16 cellular contexts compared by ENCODE assay signal in genomic region chr9:86602715-86603114, GRCh38.
"Had no signal": no experiment of that assay in that cellular context is flagged by ENCODE, and none has a peak within 500 bp of the region (broad histone marks: within the 10 kb centered on the region; RNA-seq: fewer than 3 reads in every experiment).

No MANE protein-coding gene starts in this region.

- H3K4me1 ChIP-seq: stomach, testis had no signal

- H3K79me2 ChIP-seq: hepatocyte had no signal

- H3K27me3 ChIP-seq: hepatocyte, ovary, stomach, testis had no signal

- ATAC-seq: activated CD8-positive, alpha-beta T cell treated with anti-CD3 and anti-CD28 coated beads, Interleukin-2, amount 10 ng/mL, durations not matched to agents 7 days and 5 days; activated naive CD4-positive, alpha-beta T cell treated with anti-CD3 and anti-CD28 coated beads, Interleukin-2, amount 50 U/mL, for 72 hours; activated T-cell treated with anti-CD3 and anti-CD28 coated beads, Interleukin-2, amount 50 U/mL, for 72 hours; esophagus mucosa; left ventricle myocardium superior; WTC11 had no signal

- H3K4me3 Mint-ChIP-seq: activated CD4-positive, alpha-beta T cell treated with anti-CD3 and anti-CD28 coated beads, Interleukin-2, amount 10 ng/mL, durations not matched to agents 24 days and 14 days; activated CD8-positive, alpha-beta T cell treated with anti-CD3 and anti-CD28 coated beads, Interleukin-2, amount 10 ng/mL, durations not matched to agents 7 days and 5 days; activated T-cell treated with anti-CD3 and anti-CD28 coated beads, Interleukin-2, amount 50 U/mL, for 72 hours; WTC11 had no signal

- H3K9me3 Mint-ChIP-seq: activated CD4-positive, alpha-beta T cell treated with anti-CD3 and anti-CD28 coated beads, Interleukin-2, amount 10 ng/mL, durations not matched to agents 24 days and 14 days; activated naive CD4-positive, alpha-beta T cell treated with anti-CD3 and anti-CD28 coated beads, Interleukin-2, amount 50 U/mL, for 72 hours; activated T-cell treated with anti-CD3 and anti-CD28 coated beads, Interleukin-2, amount 50 U/mL, for 72 hours; WTC11 had no signal

- H3K9me3 ChIP-seq: ovary, stomach, testis had no signal

- DNase-seq: activated CD4-positive, alpha-beta T cell treated with anti-CD3 and anti-CD28 coated beads, Interleukin-2, amount 10 ng/mL, durations not matched to agents 24 days and 14 days; activated CD8-positive, alpha-beta memory T cell treated with anti-CD3 and anti-CD28 coated beads, Interleukin-2, amount 50 U/mL, for 4 hours; activated CD8-positive, alpha-beta T cell treated with anti-CD3 and anti-CD28 coated beads, Interleukin-2, amount 10 ng/mL, durations not matched to agents 7 days and 5 days; activated gamma-delta T cell; activated T-cell treated with anti-CD3 and anti-CD28 coated beads, Interleukin-2, amount 50 U/mL, for 72 hours; kidney; left ventricle myocardium superior; ovary; stimulated activated CD4-positive, alpha-beta T cell treated with anti-CD3 and anti-CD28 coated beads, Interleukin-12 subunit alpha, Interleukin-12 subunit beta, amount 100 ng/mL, for 4 hours; stimulated activated CD4-positive, alpha-beta T cell treated with anti-CD3 and anti-CD28 coated beads, Interleukin-2, amount 100 ng/mL, for 24 hours; stomach; testis had no signal

- H3K36me3 Mint-ChIP-seq: activated naive CD4-positive, alpha-beta T cell treated with anti-CD3 and anti-CD28 coated beads, Interleukin-2, amount 50 U/mL, for 72 hours; WTC11 had no signal

- H3K4me1 Mint-ChIP-seq: activated CD4-positive, alpha-beta T cell treated with anti-CD3 and anti-CD28 coated beads, Interleukin-2, amount 10 ng/mL, durations not matched to agents 24 days and 14 days had no signal

- H3K27ac ChIP-seq: hepatocyte, ovary, stomach, testis had no signal

- H3K4me2 ChIP-seq: hepatocyte had no signal

- H3K27ac Mint-ChIP-seq: activated CD4-positive, alpha-beta T cell treated with anti-CD3 and anti-CD28 coated beads, Interleukin-2, amount 10 ng/mL, durations not matched to agents 24 days and 14 days; activated CD8-positive, alpha-beta T cell treated with anti-CD3 and anti-CD28 coated beads, Interleukin-2, amount 10 ng/mL, durations not matched to agents 7 days and 5 days; activated T-cell treated with anti-CD3 and anti-CD28 coated beads, Interleukin-2, amount 50 U/mL, for 72 hours; WTC11 had no signal

- H3K36me3 ChIP-seq: ovary, stomach had no signal

- H3K4me3 ChIP-seq: hepatocyte, ovary, stomach, testis had no signal
